8 cellular contexts compared by ENCODE assay signal in genomic region chr7:142669074-142669654, GRCh38.
DNase-seq lines count a peak whose midpoint lies in the region; ATAC-seq and TF ChIP-seq lines count a peak whose summit lies in the region.

No MANE protein-coding gene starts in this region.

- H3K27me3 ChIP-seq in BLaER1 (no peaks in the 10 kb centered on the region), GM23248 (replicated peaks; ENCODE audit: insufficient read depth) (no peaks in the 10 kb centered on the region), kidney epithelial cell (ENCODE audit: control insufficient read depth, insufficient read depth, low read length) (no peaks in the 10 kb centered on the region)

- no peaks in the 10 kb centered on the region for H3K4me1 Mint-ChIP-seq in WTC11

- H3K4me3 ChIP-seq in BLaER1 (no peak overlapping the region), GM23248 (no peak overlapping the region), kidney epithelial cell (ENCODE audit: low read depth, low read length) (no peak overlapping the region)

- peak; percentile 65; the same call in 1 of the 2 replicates for ATAC-seq in WTC11
- ATAC-seq in GM19328 (IDR thresholded peaks at IDR 0.05; ENCODE audit: unreplicated experiment) = no peak

- H3K27me3 Mint-ChIP-seq in WTC11 (ENCODE audit: low read depth) = no peaks in the 10 kb centered on the region

- in situ Hi-C loops in GM23248 (cut with MboI) = no loop called here

- DNase-seq in GM23248 (peak; percentile 32), WTC11 (ENCODE audit: low spot score) (no peak), kidney epithelial cell (ENCODE audit: low read depth) (no peak), NCI-H2029 treated with DMSO at 0.1 percent for 48 hours (lab: John Stamatoyannopoulos, UW) (no peak), NCI-H446 treated with DMSO at 0.1 percent for 48 hours (lab: John Stamatoyannopoulos, UW) (no peak), NCI-H146 treated with DMSO at 0.1 percent for 48 hours (lab: John Stamatoyannopoulos, UW; ENCODE audit: unreplicated experiment) (no peak)

- no peaks in the 10 kb centered on the region for H3K9me3 ChIP-seq in BLaER1
- no peaks in the 10 kb centered on the region for H3K9me3 ChIP-seq in GM23248 (ENCODE audit: low read depth)

- no peak overlapping the region for H3K4me3 Mint-ChIP-seq in WTC11

- H4K20me1 ChIP-seq in BLaER1 (no peaks in the 10 kb centered on the region), GM23248 (ENCODE audit: insufficient read depth) (no peaks in the 10 kb centered on the region)

- POLR2A ChIA-PET in WTC11 (lab: Charles Lee) = no interaction called here

- no peak overlapping the region for H3K27ac ChIP-seq in BLaER1
- H3K27ac ChIP-seq in GM23248 = no peak overlapping the region

- H3K9me3 Mint-ChIP-seq in WTC11 = no peaks in the 10 kb centered on the region

- no peaks in the 10 kb centered on the region for H3K79me2 ChIP-seq in GM23248 (ENCODE audit: insufficient read depth)

- CTCF ChIA-PET in WTC11 (lab: Charles Lee) = interaction anchor here (1.6 kb wide), 1 partner anchor 114 kb away, joined by 24 read pairs; no protein-coding TSS in a partner anchor

- H3K36me3 ChIP-seq in BLaER1 (no peaks in the 10 kb centered on the region), GM23248 (ENCODE audit: low read depth) (no peaks in the 10 kb centered on the region), kidney epithelial cell (ENCODE audit: control insufficient read depth, insufficient read depth, low read length) (no peaks in the 10 kb centered on the region)

- 44 to 50% methylated on average over 2 of the region's 2 CpGs for WGBS in GM23248 (ENCODE audit: low coverage in 1 of 2, low lambda C conversion rate in 2 of 2, missing lambda C conversion rate in 2 of 2), 2 experiments

- TF ChIP-seq CTCF in WTC11 (IDR thresholded peaks at IDR 0.05) (peak; percentile 33; the same call in 1 of the 2 replicates), kidney epithelial cell (IDR thresholded peaks at IDR 0.05; ENCODE audit: insufficient read depth, low read length, poor library complexity, severe bottlenecking) (peak; percentile 36)

- no peaks in the 10 kb centered on the region for H3K36me3 Mint-ChIP-seq in WTC11

- no peaks in the 10 kb centered on the region for H3K9me2 ChIP-seq in GM23248 (ENCODE audit: insufficient read depth)

- no peak overlapping the region for H3K9ac ChIP-seq in BLaER1
- H3K9ac ChIP-seq in GM23248 = no peak overlapping the region

- H3K4me2 ChIP-seq in BLaER1 (peak overlapping the region; percentile 32; the same call in 1 of the 2 replicates), GM23248 (ENCODE audit: unreplicated experiment) (no peak overlapping the region)

- H3K27ac Mint-ChIP-seq in WTC11 = no peak overlapping the region

- H2AFZ ChIP-seq in GM23248 = no peak overlapping the region

- H3K4me1 ChIP-seq in BLaER1 = peaks cover 8% of the 10 kb centered on the region
- H3K4me1 ChIP-seq in GM23248 (ENCODE audit: insufficient read depth) = no peaks in the 10 kb centered on the region

- H3F3A ChIP-seq in GM23248 (ENCODE audit: insufficient read depth) = no peaks in the 10 kb centered on the region

TF ChIP-seq in WTC11, 78 proteins besides CTCF, POLR2A, EP300 and RAD21 (continues in another document):
- TF ChIP-seq HMGXB4 (CRISPR knock-in tag; IDR thresholded peaks at IDR 0.05) (no peak), JAZF1 (CRISPR knock-in tag; IDR thresholded peaks at IDR 0.05) (no peak), PRDM15 (CRISPR knock-in tag; IDR thresholded peaks at IDR 0.05) (no peak), ZNF219 (CRISPR knock-in tag; IDR thresholded peaks at IDR 0.05; ENCODE audit: borderline replicate concordance) (no peak), SP1 (CRISPR knock-in tag; conservative IDR thresholded peaks at IDR 0.05) (no peak), NR1H2 (CRISPR knock-in tag; IDR thresholded peaks at IDR 0.05) (no peak), ZBTB21 (CRISPR knock-in tag; IDR thresholded peaks at IDR 0.05; ENCODE audit: borderline replicate concordance) (no peak), ZNF425 (CRISPR knock-in tag; conservative IDR thresholded peaks at IDR 0.05) (no peak), ZNF138 (CRISPR knock-in tag; conservative IDR thresholded peaks at IDR 0.05) (no peak), FOXP1 (CRISPR knock-in tag; IDR thresholded peaks at IDR 0.05; ENCODE audit: borderline replicate concordance) (no peak), ZBTB43 (CRISPR knock-in tag; IDR thresholded peaks at IDR 0.05) (no peak)
